1 cellular context compared by ENCODE assay signal in genomic region chr6:15499125-15499524, GRCh38.
TF ChIP-seq lines count a peak whose summit lies in the region.

No MANE protein-coding gene starts in this region.

TF ChIP-seq in WTC11, 78 proteins besides CTCF, POLR2A, EP300 and RAD21 (continued from another document):
- TF ChIP-seq, protein P1, sequence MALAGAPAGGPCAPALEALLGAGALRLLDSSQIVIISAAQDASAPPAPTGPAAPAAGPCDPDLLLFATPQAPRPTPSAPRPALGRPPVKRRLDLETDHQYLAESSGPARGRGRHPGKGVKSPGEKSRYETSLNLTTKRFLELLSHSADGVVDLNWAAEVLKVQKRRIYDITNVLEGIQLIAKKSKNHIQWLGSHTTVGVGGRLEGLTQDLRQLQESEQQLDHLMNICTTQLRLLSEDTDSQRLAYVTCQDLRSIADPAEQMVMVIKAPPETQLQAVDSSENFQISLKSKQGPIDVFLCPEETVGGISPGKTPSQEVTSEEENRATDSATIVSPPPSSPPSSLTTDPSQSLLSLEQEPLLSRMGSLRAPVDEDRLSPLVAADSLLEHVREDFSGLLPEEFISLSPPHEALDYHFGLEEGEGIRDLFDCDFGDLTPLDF (CRISPR knock-in tag; IDR thresholded peaks at IDR 0.05), result no peak
- TF ChIP-seq JAZF1 (CRISPR knock-in tag; IDR thresholded peaks at IDR 0.05) (no peak), ATF1 (CRISPR knock-in tag; IDR thresholded peaks at IDR 0.05) (no peak), SMAD4 (CRISPR knock-in tag; IDR thresholded peaks at IDR 0.05) (no peak), ESRRA (CRISPR knock-in tag; IDR thresholded peaks at IDR 0.05; ENCODE audit: borderline replicate concordance) (no peak), SP1 (CRISPR knock-in tag; conservative IDR thresholded peaks at IDR 0.05) (no peak), FOXP1 (CRISPR knock-in tag; IDR thresholded peaks at IDR 0.05; ENCODE audit: borderline replicate concordance) (no peak)
